Comparison of ENCODE assay signal across 9 cellular contexts in the genomic region with DNA sequence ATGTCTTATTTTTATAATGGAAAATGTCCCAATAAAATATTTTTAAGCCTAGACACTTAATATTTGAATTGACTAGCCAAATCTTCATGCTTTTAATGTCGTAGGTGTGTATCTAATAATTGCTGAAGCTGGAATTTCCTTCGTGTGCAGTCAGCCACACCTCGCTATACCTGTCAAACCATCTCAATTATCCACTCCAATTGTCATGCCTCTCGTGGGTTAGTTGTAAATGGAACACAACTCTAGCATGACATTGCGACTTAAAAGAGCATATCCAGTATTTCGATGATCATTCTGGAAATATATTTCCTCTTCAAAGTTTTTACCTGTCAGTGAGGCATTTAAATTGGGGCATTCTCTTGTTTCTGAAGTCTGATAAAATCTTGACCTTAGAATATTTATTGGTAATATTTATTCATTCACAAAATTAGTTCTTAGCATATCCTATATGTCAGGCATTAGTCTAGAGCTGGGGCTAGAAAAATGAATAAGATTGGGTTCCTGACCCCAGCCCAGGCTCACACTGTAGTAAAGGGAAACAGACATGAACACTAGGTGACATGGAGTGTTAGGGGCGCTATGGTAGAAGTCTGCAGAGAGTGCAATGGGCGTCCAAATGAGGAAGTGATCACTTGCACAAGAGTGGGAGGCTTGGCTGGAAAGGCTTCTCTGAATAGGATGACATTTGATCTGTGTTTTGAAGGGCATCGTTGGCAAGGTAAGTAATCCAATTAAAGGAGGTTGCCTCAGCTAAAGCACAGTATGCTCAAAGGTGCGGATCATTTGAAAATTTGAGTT. TPM values are rescaled to one million over a fixed set of nuclear protein-coding genes. Genes with fewer than 3 reads are reported as not detected.
DNase-seq lines count a peak whose midpoint lies in the region; ATAC-seq and TF ChIP-seq lines count a peak whose summit lies in the region.
"Had no signal": no experiment of that assay in that cellular context is flagged by ENCODE, and none has a peak within 500 bp of the region (broad histone marks: within the 10 kb centered on the region; RNA-seq: fewer than 3 reads in every experiment).

No MANE protein-coding gene starts in this region.

- H3F3A ChIP-seq in neural cell (ENCODE audit: insufficient read depth, low read length, poor library complexity, severe bottlenecking), result no peaks in the 10 kb centered on the region

- no peaks in the 10 kb centered on the region for H3K36me3 ChIP-seq in neural cell (ENCODE audit: insufficient read depth, low read length)

- no peak overlapping the region for H3K27ac Mint-ChIP-seq in activated CD4-positive, alpha-beta T cell treated with anti-CD3 and anti-CD28 coated beads for 36 hours
- H3K27ac Mint-ChIP-seq: activated T-helper 17 cell treated with anti-CD3 and anti-CD28 coated beads, Interleukin-2, amount 50 U/mL, for 72 hours had no signal

- no peaks in the 10 kb centered on the region for H3K4me1 Mint-ChIP-seq in activated CD4-positive, alpha-beta T cell treated with anti-CD3 and anti-CD28 coated beads for 36 hours
- H3K4me1 Mint-ChIP-seq: activated T-helper 17 cell treated with anti-CD3 and anti-CD28 coated beads, Interleukin-2, amount 50 U/mL, for 72 hours had no signal

- no peaks in the 10 kb centered on the region for H3K9me2 ChIP-seq in neural cell (ENCODE audit: insufficient read depth, low read length)

- no peak for TF ChIP-seq RAD21 in neural cell (conservative IDR thresholded peaks at IDR 0.05)

- no peaks in the 10 kb centered on the region for H3K36me3 Mint-ChIP-seq in activated CD4-positive, alpha-beta T cell treated with anti-CD3 and anti-CD28 coated beads for 36 hours (ENCODE audit: low read depth)

- CTCF ChIA-PET in activated CD4-positive, alpha-beta T cell treated with anti-CD3 and anti-CD28 coated beads for 36 hours (lab: Charles Lee), result interaction anchor here (0.7 kb wide), 1 partner anchor 82 kb away, joined by 3 read pairs; no protein-coding TSS in a partner anchor

- peak overlapping the region; percentile 46 for H3K27ac ChIP-seq in neural cell (ENCODE audit: low read length)

- peak overlapping the region; percentile 29 for H3K4me3 ChIP-seq in neural cell (ENCODE audit: low read length)

- POLR2A ChIA-PET in activated CD4-positive, alpha-beta T cell treated with anti-CD3 and anti-CD28 coated beads for 36 hours (lab: Charles Lee), result no interaction called here

- no peak overlapping the region for H3K4me3 Mint-ChIP-seq in activated CD4-positive, alpha-beta T cell treated with anti-CD3 and anti-CD28 coated beads for 36 hours
- H3K4me3 Mint-ChIP-seq: activated T-helper 17 cell treated with anti-CD3 and anti-CD28 coated beads, Interleukin-2, amount 50 U/mL, for 72 hours had no signal

- peak; percentile 75 for DNase-seq in NCI-H510A treated with DMSO at 0.1 percent for 48 hours (lab: John Stamatoyannopoulos, UW)
- no peak for DNase-seq in central memory CD4-positive, alpha-beta T cell
- no peak for DNase-seq in stimulated activated CD4-positive, alpha-beta T cell treated with anti-CD3 and anti-CD28 coated beads, Interleukin-4, amount 100 ng/mL, for 1 hour
- DNase-seq in activated CD4-positive, alpha-beta T cell treated with anti-CD3 and anti-CD28 coated beads for 36 hours, result no peak

- no peaks in the 10 kb centered on the region for H3K79me2 ChIP-seq in neural cell (replicated peaks; ENCODE audit: insufficient read depth, low read length)

- H3K9ac ChIP-seq in neural cell (ENCODE audit: low read length), result no peak overlapping the region

- intact Hi-C loops in activated CD4-positive, alpha-beta T cell treated with anti-CD3 and anti-CD28 coated beads for 36 hours (cut with DNase I, micrococcal nuclease), result loop anchor here in 1 of 2 experiments (10.0 kb wide), 2 partner anchors 262 to 332 kb away; no protein-coding TSS in a partner anchor

- peak overlapping the region; percentile 52 for H3K4me2 ChIP-seq in neural cell (ENCODE audit: low read length)

- no peaks in the 10 kb centered on the region for H3K27me3 ChIP-seq in neural cell (ENCODE audit: insufficient read depth, low read depth, low read length)

- H3K27me3 Mint-ChIP-seq in activated CD4-positive, alpha-beta T cell treated with anti-CD3 and anti-CD28 coated beads for 36 hours, result no peaks in the 10 kb centered on the region
- H3K27me3 Mint-ChIP-seq: activated T-helper 17 cell treated with anti-CD3 and anti-CD28 coated beads, Interleukin-2, amount 50 U/mL, for 72 hours had no signal

- TF ChIP-seq EP300 in neural cell (conservative IDR thresholded peaks at IDR 0.05; ENCODE audit: poor library complexity, severe bottlenecking), result peak; percentile 79

- H3K9me3 ChIP-seq in neural cell (ENCODE audit: low read length), result no peaks in the 10 kb centered on the region

- no peaks in the 10 kb centered on the region for H3K9me3 Mint-ChIP-seq in activated CD4-positive, alpha-beta T cell treated with anti-CD3 and anti-CD28 coated beads for 36 hours (ENCODE audit: low read depth)
- H3K9me3 Mint-ChIP-seq: activated T-helper 17 cell treated with anti-CD3 and anti-CD28 coated beads, Interleukin-2, amount 50 U/mL, for 72 hours had no signal

- H2AFZ ChIP-seq in neural cell (ENCODE audit: low read depth, low read length), result no peak overlapping the region

- ATAC-seq in GM18907 (IDR thresholded peaks at IDR 0.05; ENCODE audit: unreplicated experiment) (peak; percentile 72), HG03025 (IDR thresholded peaks at IDR 0.05; ENCODE audit: low FRiP score, unreplicated experiment) (peak; percentile 74), GM21619 (IDR thresholded peaks at IDR 0.05; ENCODE audit: unreplicated experiment) (no peak)
- no peak for ATAC-seq in activated CD4-positive, alpha-beta T cell treated with anti-CD3 and anti-CD28 coated beads for 36 hours
- ATAC-seq: activated T-helper 17 cell treated with anti-CD3 and anti-CD28 coated beads, Interleukin-2, amount 50 U/mL, for 72 hours had no signal

- H4K20me1 ChIP-seq in neural cell (ENCODE audit: insufficient read depth), result no peaks in the 10 kb centered on the region

- no peak for TF ChIP-seq CTCF in neural cell (IDR thresholded peaks at IDR 0.05; ENCODE audit: poor library complexity, severe bottlenecking)

TF ChIP-seq in neural cell, 6 proteins besides CTCF, POLR2A, EP300 and RAD21:
- TF ChIP-seq TAF1 (IDR thresholded peaks at IDR 0.05; ENCODE audit: low read depth), result no peak
- peak; percentile 62 for TF ChIP-seq POLR2AphosphoS5 (IDR thresholded peaks at IDR 0.05)
TF ChIP-seq in neural cell: peak in this region for 1.

RNA-seq across cellular contexts. Expression of a gene that starts 11.0 kb away (rescaled TPM):
- 5.7 and 6.6 TPM in 2 replicates for polyA plus RNA-seq in neural cell
- 6.9 and 9.5 TPM in 2 replicates for polyA minus RNA-seq in neural cell
- total RNA-seq in activated CD4-positive, alpha-beta T cell treated with anti-CD3 and anti-CD28 coated beads for 36 hours, result not detected
- total RNA-seq: activated T-helper 17 cell treated with anti-CD3 and anti-CD28 coated beads, Interleukin-2, amount 50 U/mL, for 72 hours had no signal

RNA-seq across cellular contexts. Expression of a gene that starts 52.2 kb away (rescaled TPM):
- polyA plus RNA-seq in neural cell, result 1.8 and 3.4 TPM in 2 replicates
- polyA minus RNA-seq in neural cell, result 10.0 and 15.7 TPM in 2 replicates
- total RNA-seq in activated CD4-positive, alpha-beta T cell treated with anti-CD3 and anti-CD28 coated beads for 36 hours, result 1 to 10 TPM; 1.2 to 1.5 TPM

Comparison
In these comparisons a context has a peak if more than half of its experiments do, and no peak if none do; other contexts are left out.
1. ATAC-seq: peak in GM18907 (single experiment) and HG03025 (single experiment); none in GM21619 (single experiment) and activated CD4-positive, alpha-beta T cell treated with anti-CD3 and anti-CD28 coated beads for 36 hours (single experiment).